In genomic region chr17:46179375-46179999, GRCh38 we compare ENCODE assay signal across 9 cellular contexts. TPM values are rescaled to one million over a fixed set of nuclear protein-coding genes. Genes with fewer than 3 reads are reported as not detected.
DNase-seq lines count a peak whose midpoint lies in the region; ATAC-seq and TF ChIP-seq lines count a peak whose summit lies in the region.
"Had no signal": no experiment of that assay in that cellular context is flagged by ENCODE, and none has a peak within 500 bp of the region (broad histone marks: within the 10 kb centered on the region; RNA-seq: fewer than 3 reads in every experiment).

No MANE protein-coding gene starts in this region.

- no peak overlapping the region for H3K14ac ChIP-seq in trophoblast cell (ENCODE audit: low read length)

- H3K4me3 ChIP-seq in Karpas-422 (ENCODE audit: low read length), result no peak overlapping the region
- no peak overlapping the region for H3K4me3 ChIP-seq in trophoblast cell (ENCODE audit: low read depth, low read length)
- no peak overlapping the region for H3K4me3 ChIP-seq in mammary epithelial cell (replicated peaks in 1 of 3; ENCODE audit: insufficient read depth in 1 of 3, low read depth in 2 of 3, low read length in 3 of 3)
- H3K4me3 ChIP-seq: thyroid gland had no signal

- H3K36me3 ChIP-seq in Karpas-422 (ENCODE audit: insufficient read depth, low read length) (no peaks in the 10 kb centered on the region; the same call in 1 of the 2 replicates), trophoblast cell (ENCODE audit: control insufficient read depth in 1 of 2, insufficient read depth in 2 of 2, low read length in 2 of 2) (peaks cover 4% of the 10 kb centered on the region in 2 experiments), mammary epithelial cell (ENCODE audit: insufficient read depth, low read length) (peaks cover under 1% of the 10 kb centered on the region)
- H3K36me3 ChIP-seq: thyroid gland had no signal

- no peak overlapping the region for H3K23ac ChIP-seq in trophoblast cell (ENCODE audit: low read length)

- no peak overlapping the region for H2BK12ac ChIP-seq in trophoblast cell (ENCODE audit: low read length)

- dilution Hi-C loops in mammary epithelial cell (cut with HindIII; ENCODE audit: low sequenced_read_pairs), result loop anchor here (5.0 kb wide), 1 partner anchor 52 kb away; no protein-coding TSS in a partner anchor

- H3K4ac ChIP-seq in trophoblast cell (ENCODE audit: low read depth, low read length), result peak overlapping the region; percentile 84

- no peak for TF ChIP-seq CTCF in mammary epithelial cell (conservative IDR thresholded peaks at IDR 0.05 in 1 of 2, IDR thresholded peaks at IDR 0.05 in 1 of 2; ENCODE audit: extremely low read depth in 1 of 2, insufficient read depth in 1 of 2, low read depth in 1 of 2, low read length in 2 of 2)

- H3K79me2 ChIP-seq in Karpas-422 (ENCODE audit: low read length) (peaks cover 100% of the 10 kb centered on the region), trophoblast cell (ENCODE audit: control insufficient read depth, insufficient read depth, low read length, poor library complexity) (peaks cover 50% of the 10 kb centered on the region), mammary epithelial cell (ENCODE audit: insufficient read depth, low read length) (peaks cover 100% of the 10 kb centered on the region)

- no peak overlapping the region for H2AK5ac ChIP-seq in trophoblast cell (ENCODE audit: low read length)

- no peak overlapping the region for H4K8ac ChIP-seq in trophoblast cell (ENCODE audit: low read depth, low read length)

- no peak overlapping the region for H3K18ac ChIP-seq in trophoblast cell (ENCODE audit: low read length)

- peaks cover 59% of the 10 kb centered on the region for H3K4me1 Mint-ChIP-seq in T-helper 2 cell treated with Interferon-gamma antibody and Interleukin-4, amounts not matched to agents 5 μg/mL and 100 μg/mL, for 36 hours (ENCODE audit: low read depth)
- peaks cover 93% of the 10 kb centered on the region for H3K4me1 Mint-ChIP-seq in central memory CD8-positive, alpha-beta T cell

- no peaks in the 10 kb centered on the region for H3K79me1 ChIP-seq in trophoblast cell (ENCODE audit: low read length)

- ATAC-seq in central memory CD8-positive, alpha-beta T cell (replicated peaks; ENCODE audit: extremely low read depth, poor library complexity, severe bottlenecking), result peak; percentile 42
- no peak for ATAC-seq in HG02885 (IDR thresholded peaks at IDR 0.05; ENCODE audit: poor library complexity, unreplicated experiment)

- peaks cover 60% of the 10 kb centered on the region for H3K4me1 ChIP-seq in Karpas-422 (ENCODE audit: low read length)
- peaks cover 11 to 13% of the 10 kb centered on the region in 2 experiments for H3K4me1 ChIP-seq in trophoblast cell (ENCODE audit: control insufficient read depth in 1 of 2, insufficient read depth in 2 of 2, low read length in 2 of 2)
- peaks cover 17% of the 10 kb centered on the region for H3K4me1 ChIP-seq in mammary epithelial cell (ENCODE audit: insufficient read depth, low read length)

- DNase-seq in T-helper 2 cell treated with Interferon-gamma antibody and Interleukin-4, amounts not matched to agents 5 μg/mL and 100 μg/mL, for 36 hours (ENCODE audit: low spot score), result no peak
- DNase-seq in T-helper 2 cell (no peak), Karpas-422 (no peak), trophoblast cell (no peak), T-helper 9 cell (no peak), mammary epithelial cell (no peak)
- no peak for DNase-seq in central memory CD8-positive, alpha-beta T cell (ENCODE audit: low spot score in 2 of 2)
- DNase-seq: thyroid gland had no signal

- no peak overlapping the region for H2AFZ ChIP-seq in Karpas-422 (ENCODE audit: low read length)
- no peak overlapping the region for H2AFZ ChIP-seq in trophoblast cell (ENCODE audit: insufficient read depth, low read length, poor library complexity)
- H2AFZ ChIP-seq in mammary epithelial cell (ENCODE audit: low read depth, low read length), result no peak overlapping the region

- H3K9ac ChIP-seq in Karpas-422 (ENCODE audit: low read length) (no peak overlapping the region), trophoblast cell (ENCODE audit: low read length) (no peak overlapping the region), mammary epithelial cell (ENCODE audit: insufficient read depth, low read length) (no peak overlapping the region)

- no CpG with 5 or more reads among the region's 11 CpGs for WGBS in trophoblast cell (ENCODE audit: extremely low coverage, insufficient coverage, insufficient read length)
- 97% methylated on average over 10 of the region's 11 CpGs for WGBS in mammary epithelial cell (ENCODE audit: low coverage, missing lambda C conversion rate)

- H4K20me1 ChIP-seq in Karpas-422 (ENCODE audit: insufficient read depth, low read depth, low read length), result peaks cover 87% of the 10 kb centered on the region
- peaks cover 30% of the 10 kb centered on the region for H4K20me1 ChIP-seq in mammary epithelial cell (ENCODE audit: insufficient read depth, low read length)

- in situ Hi-C loops in mammary epithelial cell (cut with MboI; ENCODE audit: low sequenced_read_pairs in 2 of 2), result no loop called here

- no peaks in the 10 kb centered on the region for H3K9me3 Mint-ChIP-seq in T-helper 2 cell treated with Interferon-gamma antibody and Interleukin-4, amounts not matched to agents 5 μg/mL and 100 μg/mL, for 36 hours
- H3K9me3 Mint-ChIP-seq in central memory CD8-positive, alpha-beta T cell, result no peaks in the 10 kb centered on the region

- H3K9me2 ChIP-seq in Karpas-422 (replicated peaks; ENCODE audit: insufficient read depth, low read length), result no peaks in the 10 kb centered on the region

- peak overlapping the region; percentile 46 for H3K4me3 Mint-ChIP-seq in T-helper 2 cell treated with Interferon-gamma antibody and Interleukin-4, amounts not matched to agents 5 μg/mL and 100 μg/mL, for 36 hours
- H3K4me3 Mint-ChIP-seq in central memory CD8-positive, alpha-beta T cell, result peak overlapping the region; percentile 62

- H3K27me3 Mint-ChIP-seq in T-helper 2 cell treated with Interferon-gamma antibody and Interleukin-4, amounts not matched to agents 5 μg/mL and 100 μg/mL, for 36 hours (ENCODE audit: low read depth), result no peaks in the 10 kb centered on the region
- H3K27me3 Mint-ChIP-seq in central memory CD8-positive, alpha-beta T cell, result no peaks in the 10 kb centered on the region

- H3K4me2 ChIP-seq in Karpas-422 (ENCODE audit: low read depth, low read length, poor library complexity, severe bottlenecking) (no peak overlapping the region), trophoblast cell (ENCODE audit: low read length) (no peak overlapping the region), mammary epithelial cell (ENCODE audit: insufficient read depth, low read depth, low read length) (no peak overlapping the region)

- H3K27ac Mint-ChIP-seq in T-helper 2 cell treated with Interferon-gamma antibody and Interleukin-4, amounts not matched to agents 5 μg/mL and 100 μg/mL, for 36 hours, result peak overlapping the region; percentile 18
- peak overlapping the region; percentile 56 for H3K27ac Mint-ChIP-seq in central memory CD8-positive, alpha-beta T cell (ENCODE audit: low read depth)

- no peak overlapping the region for H2BK120ac ChIP-seq in trophoblast cell (ENCODE audit: insufficient read depth, low read length, poor library complexity)

- H3K9me3 ChIP-seq in Karpas-422 (ENCODE audit: low read length) (no peaks in the 10 kb centered on the region), trophoblast cell (ENCODE audit: insufficient read depth, low read depth, low read length) (no peaks in the 10 kb centered on the region), mammary epithelial cell (replicated peaks; ENCODE audit: insufficient read depth, low read length) (no peaks in the 10 kb centered on the region)
- H3K9me3 ChIP-seq: thyroid gland had no signal

- no peak overlapping the region for H4K91ac ChIP-seq in trophoblast cell (ENCODE audit: low read depth, low read length)

- H2BK5ac ChIP-seq in trophoblast cell (ENCODE audit: low read depth, low read length, poor library complexity), result no peak overlapping the region

- H3K36me3 Mint-ChIP-seq in T-helper 2 cell treated with Interferon-gamma antibody and Interleukin-4, amounts not matched to agents 5 μg/mL and 100 μg/mL, for 36 hours (ENCODE audit: low read depth), result peaks cover 22% of the 10 kb centered on the region
- peaks cover 15% of the 10 kb centered on the region for H3K36me3 Mint-ChIP-seq in central memory CD8-positive, alpha-beta T cell (ENCODE audit: insufficient read depth)

- CTCF ChIA-PET in mammary epithelial cell (lab: Charles Lee; ENCODE audit: low non-redundant PET), result no interaction called here

- intact Hi-C loops in mammary epithelial cell (cut with micrococcal nuclease), result loop anchor here (5.0 kb wide), 1 partner anchor 117 kb away; no protein-coding TSS in a partner anchor

- H3K27me3 ChIP-seq in Karpas-422 (ENCODE audit: low read length) (no peaks in the 10 kb centered on the region), trophoblast cell (ENCODE audit: insufficient read depth, low read length) (no peaks in the 10 kb centered on the region), mammary epithelial cell (ENCODE audit: insufficient read depth, low read length) (no peaks in the 10 kb centered on the region)
- H3K27me3 ChIP-seq: thyroid gland had no signal

- BruUV-seq in mammary epithelial cell (replicated peaks; lab: Mats Ljungman, UMichigan), result no TSS peak

- H3K27ac ChIP-seq in Karpas-422 (ENCODE audit: low read length) (peak overlapping the region; percentile 2), trophoblast cell (ENCODE audit: low read depth, low read length) (no peak overlapping the region), mammary epithelial cell (ENCODE audit: insufficient read depth, low read depth, low read length) (no peak overlapping the region)
- H3K27ac ChIP-seq: thyroid gland had no signal

- H4K12ac ChIP-seq in trophoblast cell (ENCODE audit: low read depth, low read length), result no peak overlapping the region

RNA-seq across cellular contexts. Expression of gene KANSL1, which starts 13.7 kb away (rescaled TPM):
- total RNA-seq in Karpas-422 (2014; rRNA removed; shearing (Covaris generic); ENCODE audit: low replicate concordance), result 127 and 153 TPM in 2 replicates
- 34.1 and 34.6 TPM in 2 replicates for polyA plus RNA-seq in trophoblast cell (2013)
- total RNA-seq in mammary epithelial cell, result 10 to 100 TPM; 54.3 to 56.7 TPM
- 3.1 TPM for polyA plus RNA-seq in mammary epithelial cell
- polyA minus RNA-seq in mammary epithelial cell, result 74.6 TPM
